8 cellular contexts compared by ENCODE assay signal in the genomic region with DNA sequence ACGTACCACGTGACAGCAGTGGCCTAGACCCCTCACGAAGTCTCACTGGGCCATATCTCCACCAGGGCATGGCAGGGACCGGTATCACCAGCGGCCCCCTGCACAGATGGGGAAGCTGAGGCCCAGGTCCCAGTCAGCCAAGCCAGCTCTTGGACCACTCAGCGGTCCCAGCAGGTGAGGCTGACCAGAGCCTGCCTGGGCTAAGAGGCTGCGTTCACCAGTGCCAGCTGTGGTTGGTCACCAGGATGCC. TPM values are rescaled to one million over a fixed set of nuclear protein-coding genes. Genes with fewer than 3 reads are reported as not detected.
DNase-seq lines count a peak whose midpoint lies in the region; ATAC-seq, FAIRE-seq and TF ChIP-seq lines count a peak whose summit lies in the region.

No MANE protein-coding gene starts in this region.

- H3K4me1 ChIP-seq in SJSA1 (replicated peaks) (peaks cover 39% of the 10 kb centered on the region), fibroblast of lung (ENCODE audit: control insufficient read depth, extremely low read depth, insufficient read depth, low read length) (peaks cover 21% of the 10 kb centered on the region), skeletal muscle satellite cell (ENCODE audit: control insufficient read depth, insufficient read depth, low read length) (peaks cover 25% of the 10 kb centered on the region)

- H3K27me3 ChIP-seq in SJSA1 (replicated peaks) = peaks cover 2% of the 10 kb centered on the region
- no peaks in the 10 kb centered on the region for H3K27me3 ChIP-seq in fibroblast of lung (ENCODE audit: control insufficient read depth, insufficient read depth, low read length)
- peaks cover 12% of the 10 kb centered on the region for H3K27me3 ChIP-seq in skeletal muscle satellite cell (ENCODE audit: control insufficient read depth, insufficient read depth, low read length)

- H3K4me2 ChIP-seq in fibroblast of lung (ENCODE audit: extremely low read depth, insufficient read depth, low read length) (peak overlapping the region; percentile 91), skeletal muscle satellite cell (ENCODE audit: low read length) (peak overlapping the region; percentile 90)

- H3K9ac ChIP-seq in fibroblast of lung (ENCODE audit: insufficient read depth, low read length) (peak overlapping the region; percentile 64), skeletal muscle satellite cell (ENCODE audit: low read depth, low read length) (peak overlapping the region; percentile 53)

- H3K9me3 ChIP-seq in SJSA1 (replicated peaks) (no peaks in the 10 kb centered on the region), fibroblast of lung (ENCODE audit: control insufficient read depth, insufficient read depth, low read depth, low read length) (no peaks in the 10 kb centered on the region), skeletal muscle satellite cell (replicated peaks; ENCODE audit: low read length) (no peaks in the 10 kb centered on the region)

- in situ Hi-C loops in G401 (cut with HindIII; ENCODE audit: low sequenced_read_pairs) = no loop called here

- H2AFZ ChIP-seq in fibroblast of lung (ENCODE audit: low read length) = peak overlapping the region; percentile 89

- H3K4me3 ChIP-seq in SJSA1 (peak overlapping the region; percentile 21), fibroblast of lung (replicated peaks in 1 of 4; ENCODE audit: control extremely low read depth in 1 of 4, insufficient read depth in 1 of 4, low read depth in 3 of 4, low read length in 4 of 4) (peak overlapping the region in 3 of 4 experiments; percentile 11 to 46 (median 28)), skeletal muscle satellite cell (ENCODE audit: low read length) (peak overlapping the region; percentile 66)

- peak; percentile 4 for ATAC-seq in GM21360 (IDR thresholded peaks at IDR 0.05; ENCODE audit: unreplicated experiment)

- H3K27ac ChIP-seq in SJSA1 = no peak overlapping the region
- peak overlapping the region; percentile 77 for H3K27ac ChIP-seq in fibroblast of lung (ENCODE audit: insufficient read depth, low read length)

- no peak for TF ChIP-seq CTCF in fibroblast of lung (conservative IDR thresholded peaks at IDR 0.05 in 1 of 2, IDR thresholded peaks at IDR 0.05 in 1 of 2; ENCODE audit: low read depth in 1 of 2, low read length in 2 of 2)

- DNase-seq in SJSA1 (ENCODE audit: low read depth in 1 of 2, low spot score in 2 of 2) (no peak), fibroblast of lung (ENCODE audit: low read depth in 2 of 2) (no peak), cerebellum (ENCODE audit: low spot score) (no peak), kidney tubule cell (ENCODE audit: low spot score) (no peak), urothelium cell line (ENCODE audit: low spot score) (no peak), G401 (ENCODE audit: low spot score) (no peak)

- peaks cover 9% of the 10 kb centered on the region for H3K79me2 ChIP-seq in fibroblast of lung (ENCODE audit: control insufficient read depth, insufficient read depth, low read length)

- H4K20me1 ChIP-seq in fibroblast of lung (ENCODE audit: control insufficient read depth, extremely low read depth, insufficient read depth, low read length) = no peaks in the 10 kb centered on the region

- FAIRE-seq in urothelium cell line (lab: Jason Lieb, UNC) = no peak

- H3K36me3 ChIP-seq in SJSA1 (peaks cover 17% of the 10 kb centered on the region), fibroblast of lung (ENCODE audit: control insufficient read depth, insufficient read depth, low read length) (peaks cover 3% of the 10 kb centered on the region), skeletal muscle satellite cell (ENCODE audit: insufficient read depth, low read length) (peaks cover 11% of the 10 kb centered on the region)

RNA-seq across cellular contexts. Expression of gene MRGBP, which starts 2.6 kb away (rescaled TPM):
- total RNA-seq in SJSA1 (2014; rRNA removed; shearing (Covaris generic)) = 28.2 and 33.2 TPM in 2 replicates
- total RNA-seq in fibroblast of lung (18.5 and 20.3 TPM in 2 replicates), cerebellum (11.5 TPM)
- polyA plus RNA-seq in fibroblast of lung = 13.1 and 15.2 TPM in 2 replicates
- 12.6 and 17.4 TPM in 2 replicates for polyA plus RNA-seq in fibroblast of lung (2012)
- 4.7 and 17.0 TPM in 2 replicates for polyA minus RNA-seq in fibroblast of lung (ENCODE audit: low replicate concordance)
- 19.7 and 21.3 TPM in 2 replicates for total RNA-seq in skeletal muscle satellite cell (2012; rRNA removed)
- total RNA-seq in G401 (2014; rRNA removed; shearing (Covaris generic)) = 25.2 and 33.6 TPM in 2 replicates

RNA-seq across cellular contexts. Expression of gene OGFR, which starts 11.0 kb away (rescaled TPM):
- 59.2 and 73.3 TPM in 2 replicates for total RNA-seq in SJSA1 (2014; rRNA removed; shearing (Covaris generic))
- total RNA-seq in fibroblast of lung (30.8 and 34.0 TPM in 2 replicates), cerebellum (12.0 TPM)
- polyA plus RNA-seq in fibroblast of lung = 19.7 and 25.9 TPM in 2 replicates
- 29.3 and 39.7 TPM in 2 replicates for polyA plus RNA-seq in fibroblast of lung (2012)
- polyA minus RNA-seq in fibroblast of lung (ENCODE audit: low replicate concordance) = 7.3 and 8.1 TPM in 2 replicates
- 35.7 and 36.9 TPM in 2 replicates for total RNA-seq in skeletal muscle satellite cell (2012; rRNA removed)
- 43.9 and 45.6 TPM in 2 replicates for total RNA-seq in G401 (2014; rRNA removed; shearing (Covaris generic))

RNA-seq across cellular contexts. Expression of gene COL9A3, which starts 23.2 kb away (rescaled TPM):
- not detected in 2 replicates for total RNA-seq in SJSA1 (2014; rRNA removed; shearing (Covaris generic))
- total RNA-seq in fibroblast of lung (0.17 and 1.3 TPM in 2 replicates), cerebellum (3.8 TPM)
- 0.17 and 0.59 TPM in 2 replicates for polyA plus RNA-seq in fibroblast of lung
- polyA plus RNA-seq in fibroblast of lung (2012) = 0.49 and 1.3 TPM in 2 replicates
- not detected in 2 replicates for polyA minus RNA-seq in fibroblast of lung (ENCODE audit: low replicate concordance)
- total RNA-seq in skeletal muscle satellite cell (2012; rRNA removed) = 2.8 and 4.1 TPM in 2 replicates
- total RNA-seq in G401 (2014; rRNA removed; shearing (Covaris generic)) = 8.6 TPM in 2 replicates
